Comparison of ENCODE assay signal across 3 cellular contexts in the genomic region with DNA sequence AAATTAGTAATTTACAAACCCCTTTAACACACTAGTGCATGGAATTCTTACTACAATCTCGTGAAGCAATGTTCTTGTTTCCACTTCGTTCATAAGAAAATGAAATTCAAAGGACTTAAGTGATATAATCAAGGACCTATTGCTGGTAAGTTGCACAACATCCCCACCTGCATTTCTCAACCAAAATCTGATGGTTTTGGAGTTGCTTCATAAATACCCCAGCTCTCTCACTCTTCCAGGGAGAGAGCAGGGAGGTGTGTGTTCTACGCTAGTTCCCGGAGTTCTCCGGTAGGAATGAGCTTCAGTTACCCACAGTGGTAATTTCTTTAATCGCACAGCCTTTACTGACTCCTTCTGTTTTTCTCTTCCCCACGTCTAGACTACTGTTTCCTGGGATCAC.
"Had no signal": no experiment of that assay in that cellular context is flagged by ENCODE, and none has a peak within 500 bp of the region (broad histone marks: within the 10 kb centered on the region; RNA-seq: fewer than 3 reads in every experiment).

No MANE protein-coding gene starts in this region.

- H3K4me3 ChIP-seq: GM12878 had no signal

- DNase-seq: GDM1, GF-D8 had no signal

- ATAC-seq: GM12878 had no signal
